In genomic region chr19:4971816-4972495, GRCh38 we compare ENCODE assay signal across 2 cellular contexts.
TF ChIP-seq lines count a peak whose summit lies in the region.

No MANE protein-coding gene starts in this region.

TF ChIP-seq in A549, 52 proteins besides CTCF, POLR2A, EP300 and RAD21 (continued from another document):
- no peak for TF ChIP-seq HMGXB4 (CRISPR knock-in tag; IDR thresholded peaks at IDR 0.05; ENCODE audit: borderline replicate concordance)
- no peak for TF ChIP-seq E2F6 (IDR thresholded peaks at IDR 0.05; ENCODE audit: borderline replicate concordance, low read depth)
- no peak for TF ChIP-seq NR3C1 (IDR thresholded peaks at IDR 0.05)
- TF ChIP-seq HEYL (CRISPR knock-in tag; IDR thresholded peaks at IDR 0.05) = no peak
- no peak for TF ChIP-seq RFX5 (IDR thresholded peaks at IDR 0.05)
- TF ChIP-seq CBX8 (IDR thresholded peaks at IDR 0.05) = no peak
- no peak for TF ChIP-seq BCL3 (IDR thresholded peaks at IDR 0.05)
- no peak for TF ChIP-seq MAFK (IDR thresholded peaks at IDR 0.05; ENCODE audit: partially characterized antibody)
- TF ChIP-seq EHMT2 (IDR thresholded peaks at IDR 0.05; ENCODE audit: low read depth) = no peak
- no peak for TF ChIP-seq ZNF302 (CRISPR knock-in tag; IDR thresholded peaks at IDR 0.05)
- TF ChIP-seq ZC3H11A (IDR thresholded peaks at IDR 0.05) = no peak
- no peak for TF ChIP-seq FOSL2 (IDR thresholded peaks at IDR 0.05)
- TF ChIP-seq FOSL2 (CRISPR knock-in tag; IDR thresholded peaks at IDR 0.05) = no peak
- TF ChIP-seq FOXS1 (CRISPR knock-in tag; IDR thresholded peaks at IDR 0.05) = no peak
- TF ChIP-seq SREBF2 (IDR thresholded peaks at IDR 0.05) = no peak
- TF ChIP-seq ZFP36 (IDR thresholded peaks at IDR 0.05; ENCODE audit: borderline replicate concordance, partially characterized antibody) = no peak
- no peak for TF ChIP-seq PHF8 (IDR thresholded peaks at IDR 0.05; ENCODE audit: borderline replicate concordance, low read depth)
- no peak for TF ChIP-seq GATA3 (IDR thresholded peaks at IDR 0.05; ENCODE audit: borderline replicate concordance)

TF ChIP-seq in HCT116, 20 proteins besides CTCF, POLR2A, EP300 and RAD21 (continued from another document):
- TF ChIP-seq EZH2 (IDR thresholded peaks at IDR 0.05) (no peak), ZBTB33 (IDR thresholded peaks at IDR 0.05; ENCODE audit: extremely low read depth, insufficient replicate concordance, low read length) (no peak)
